8 cellular contexts compared by ENCODE assay signal in genomic region chr9:100111235-100111634, GRCh38. TPM values are rescaled to one million over a fixed set of nuclear protein-coding genes. Genes with fewer than 3 reads are reported as not detected.
DNase-seq lines count a peak whose midpoint lies in the region; FAIRE-seq and TF ChIP-seq lines count a peak whose summit lies in the region.

No MANE protein-coding gene starts in this region.

- H3K36me3 ChIP-seq in GM23248 (ENCODE audit: low read depth) (peaks cover 20% of the 10 kb centered on the region; the same call in 1 of the 2 replicates), SJCRH30 (peaks cover 58% of the 10 kb centered on the region), H7 (replicated peaks; ENCODE audit: control insufficient read depth, insufficient read depth, low read length) (peaks cover 1% of the 10 kb centered on the region)

- H3K9me3 Mint-ChIP-seq in endothelial cell (ENCODE audit: unreplicated experiment) = no peaks in the 10 kb centered on the region

- H3K9me3 ChIP-seq in GM23248 (ENCODE audit: low read depth) (no peaks in the 10 kb centered on the region), SJCRH30 (replicated peaks) (0 out of 2 replicates have a peak, but pooled peaks cover 3% of the 10 kb centered on the region)

- no peak for FAIRE-seq in GM12891 (lab: Jason Lieb, UNC)

- H3K4me3 ChIP-seq in GM23248 = peak overlapping the region; percentile 23
- H3K4me3 ChIP-seq in SJCRH30 = no peak overlapping the region
- no peak overlapping the region for H3K4me3 ChIP-seq in H7 (ENCODE audit: insufficient read depth, low read depth, low read length)

- no peak overlapping the region for H3K27ac Mint-ChIP-seq in endothelial cell (ENCODE audit: unreplicated experiment)

- no peaks in the 10 kb centered on the region for H3K4me1 Mint-ChIP-seq in endothelial cell (ENCODE audit: unreplicated experiment)

- peaks cover 26% of the 10 kb centered on the region; the same call in 1 of the 2 replicates for H3F3A ChIP-seq in GM23248 (ENCODE audit: insufficient read depth)

- WGBS in GM23248 (ENCODE audit: low coverage in 1 of 2, low lambda C conversion rate in 2 of 2, missing lambda C conversion rate in 2 of 2), 2 experiments = 1 to 2% methylated on average over 4 of the region's 4 CpGs

- H3K79me2 ChIP-seq in GM23248 (ENCODE audit: insufficient read depth) = no peaks in the 10 kb centered on the region

- DNase-seq in GM23248 (peak; percentile 98), SJCRH30 (peak; percentile 99 to 100), foreskin melanocyte (peak; percentile 95), putamen (ENCODE audit: low spot score) (peak; percentile 77), GM12891 (ENCODE audit: insufficient read length, low spot score) (no peak), H7 (no peak), endothelial cell (ENCODE audit: low spot score) (no peak)
- no peak for DNase-seq in effector CD4-positive, alpha-beta T cell

- TF ChIP-seq POLR2A in GM12891 (IDR thresholded peaks at IDR 0.05; ENCODE audit: low read depth, low read length) = no peak

- H3K27me3 Mint-ChIP-seq in endothelial cell (ENCODE audit: unreplicated experiment) = no peaks in the 10 kb centered on the region

- no peaks in the 10 kb centered on the region for H3K9me2 ChIP-seq in GM23248 (ENCODE audit: insufficient read depth)

- peak overlapping the region; percentile 21; the same call in 1 of the 2 replicates for H3K9ac ChIP-seq in GM23248

- H3K27ac ChIP-seq in GM23248 = peak overlapping the region; percentile 66
- peak overlapping the region; percentile 98 for H3K27ac ChIP-seq in SJCRH30

- no peak overlapping the region for H2AFZ ChIP-seq in GM23248

- TF ChIP-seq CTCF in endothelial cell (IDR thresholded peaks at IDR 0.05; ENCODE audit: unreplicated experiment) = no peak

- no peaks in the 10 kb centered on the region; the same call in 1 of the 2 replicates for H4K20me1 ChIP-seq in GM23248 (ENCODE audit: insufficient read depth)

- peak overlapping the region; percentile 68 for H3K4me2 ChIP-seq in GM23248 (ENCODE audit: unreplicated experiment)

- H3K27me3 ChIP-seq in GM23248 (replicated peaks; ENCODE audit: insufficient read depth) = no peaks in the 10 kb centered on the region
- no peaks in the 10 kb centered on the region for H3K27me3 ChIP-seq in SJCRH30
- no peaks in the 10 kb centered on the region for H3K27me3 ChIP-seq in H7 (ENCODE audit: control insufficient read depth, insufficient read depth, low read length)

- H3K36me3 Mint-ChIP-seq in endothelial cell (ENCODE audit: low read depth, unreplicated experiment) = no peaks in the 10 kb centered on the region

- no peak overlapping the region for H3K4me3 Mint-ChIP-seq in endothelial cell (ENCODE audit: unreplicated experiment)

- in situ Hi-C loops in GM23248 (cut with MboI) = no loop called here

- H3K4me1 ChIP-seq in GM23248 (ENCODE audit: insufficient read depth) (peaks cover 22% of the 10 kb centered on the region), SJCRH30 (peaks cover 30% of the 10 kb centered on the region)

TF ChIP-seq in GM12891, 5 proteins besides CTCF, POLR2A, EP300 and RAD21:
- no peak for TF ChIP-seq SPI1 (IDR thresholded peaks at IDR 0.05; ENCODE audit: low read depth, low read length)
- no peak for TF ChIP-seq PAX5 (IDR thresholded peaks at IDR 0.05; ENCODE audit: insufficient read depth, low read length, severe bottlenecking)
- TF ChIP-seq POLR2AphosphoS5 (IDR thresholded peaks at IDR 0.05; ENCODE audit: low read depth, low read length) = no peak
- TF ChIP-seq POU2F2 (IDR thresholded peaks at IDR 0.05; ENCODE audit: low read depth, low read length) = no peak
- no peak for TF ChIP-seq TAF1 (IDR thresholded peaks at IDR 0.05; ENCODE audit: low read depth, low read length)
TF ChIP-seq in GM12891: peak in this region for 0.

RNA-seq across cellular contexts. Expression of gene INVS, which starts 12.2 kb away (rescaled TPM):
- 13.8 and 17.0 TPM in 2 replicates for total RNA-seq in GM23248 (2014; rRNA removed; shearing (Covaris generic))
- polyA plus RNA-seq in GM23248 (2016; fragmentation: Nextera tagmentation; extraction: Ambion mirVana) = 8.5 and 10.5 TPM in 2 replicates
- total RNA-seq in SJCRH30 (2014; rRNA removed; shearing (Covaris generic)) = 25.8 and 30.1 TPM in 2 replicates
- polyA plus RNA-seq in GM12891 (2012; ENCODE audit: low read depth, missing spikeins) = 8.0 TPM
- 9.4 and 13.3 TPM in 2 replicates for total RNA-seq in H7 (2014; rRNA removed; shearing (Covaris generic))
- total RNA-seq in endothelial cell (ENCODE audit: unreplicated experiment) = 21.6 TPM

RNA-seq across cellular contexts. Expression of gene ERP44, which starts 12.4 kb away (rescaled TPM):
- total RNA-seq in GM23248 (2014; rRNA removed; shearing (Covaris generic)) = 23.8 and 24.2 TPM in 2 replicates
- 50.5 and 51.6 TPM in 2 replicates for polyA plus RNA-seq in GM23248 (2016; fragmentation: Nextera tagmentation; extraction: Ambion mirVana)
- 30.3 and 31.1 TPM in 2 replicates for total RNA-seq in SJCRH30 (2014; rRNA removed; shearing (Covaris generic))
- 18.0 TPM for polyA plus RNA-seq in GM12891 (2012; ENCODE audit: low read depth, missing spikeins)
- 14.8 and 16.3 TPM in 2 replicates for total RNA-seq in H7 (2014; rRNA removed; shearing (Covaris generic))
- total RNA-seq in endothelial cell (ENCODE audit: unreplicated experiment) = 14.5 TPM

Comparison
In these comparisons a context has a peak if more than half of its experiments do, and no peak if none do; other contexts are left out.
1. DNase-seq: peak in GM23248 (single experiment), SJCRH30 (2 of 2), foreskin melanocyte (single experiment) and putamen (single experiment); none in GM12891 (single experiment), effector CD4-positive, alpha-beta T cell (single experiment), H7 (single experiment) and endothelial cell (single experiment).